In genomic region chr1:204411451-204412245, GRCh38 we compare ENCODE assay signal across 8 cellular contexts. TPM values are rescaled to one million over a fixed set of nuclear protein-coding genes. Genes with fewer than 3 reads are reported as not detected.
A peak's percentile ranks its signal among the peaks of the same experiment; 100 is the strongest.
DNase-seq lines count a peak whose midpoint lies in the region; FAIRE-seq and TF ChIP-seq lines count a peak whose summit lies in the region.

Gene PPP1R15B, minus strand, starts transcription at chr1:204411817. Its CDS starts 406 bp downstream, at chr1:204411411.

- peak; percentile 95 for DNase-seq in GF-D8 (lab: John Stamatoyannopoulos, UW)
- peak; percentile 96 for DNase-seq in HEK293T (ENCODE audit: extremely low spot score)
- peak; percentile 98 for DNase-seq in NAMALWA (ENCODE audit: low spot score)
- peak; percentile 98 for DNase-seq in SK-N-DZ (ENCODE audit: low spot score)
- peak; percentile 97 for DNase-seq in activated naive CD4-positive, alpha-beta T cell treated with anti-CD3 and anti-CD28 coated beads for 36 hours
- peak; percentile 86 to 94 for DNase-seq in frontal cortex (ENCODE audit: low spot score in 2 of 2)
- DNase-seq in substantia nigra (lab: John Stamatoyannopoulos, UW), result peak; percentile 81 to 99 (median 95)

- peak within 1 kb of the TSS; percentile 98 for H3K27ac ChIP-seq in neutrophil
- H3K27ac ChIP-seq in substantia nigra (ENCODE audit: low read depth, low read length, poor library complexity, severe bottlenecking), result peak within 1 kb of the TSS; percentile 96

- H3K36me3 ChIP-seq in neutrophil, result no peaks in the 10 kb centered on the region

- H3K4me3 ChIP-seq in neutrophil (ENCODE audit: low read depth in 1 of 2, low read length in 1 of 2), result peak within 1 kb of the TSS; percentile 89 to 94

- H3K4me3 Mint-ChIP-seq in activated naive CD4-positive, alpha-beta T cell treated with anti-CD3 and anti-CD28 coated beads for 36 hours, result peak within 1 kb of the TSS; percentile 99

- intact Hi-C loops in activated naive CD4-positive, alpha-beta T cell treated with anti-CD3 and anti-CD28 coated beads for 36 hours (cut with micrococcal nuclease), result loop anchor here (1.0 to 10.0 kb wide), 11 partner anchors 29 to 823 kb away; partner anchors contain the start of genes ATP2B4, MDM4, PIK3C2B and RBBP5

- peaks cover 43% of the 10 kb centered on the region for H3K36me3 Mint-ChIP-seq in activated naive CD4-positive, alpha-beta T cell treated with anti-CD3 and anti-CD28 coated beads for 36 hours (ENCODE audit: low read depth)

- peaks cover 8% of the 10 kb centered on the region for H3K4me1 Mint-ChIP-seq in activated naive CD4-positive, alpha-beta T cell treated with anti-CD3 and anti-CD28 coated beads for 36 hours (ENCODE audit: low read depth)

- peak within 1 kb of the TSS; percentile 99 for H3K27ac Mint-ChIP-seq in activated naive CD4-positive, alpha-beta T cell treated with anti-CD3 and anti-CD28 coated beads for 36 hours

- CTCF ChIA-PET in HEK293T (lab: Yijun Ruan, JAX), result no interaction called here
- CTCF ChIA-PET in activated naive CD4-positive, alpha-beta T cell treated with anti-CD3 and anti-CD28 coated beads for 36 hours (lab: Charles Lee), result interaction anchor here (0.6 to 3.3 kb wide), 2 partner anchors 14 to 129 kb away, joined by 3 to 26 read pairs; no protein-coding TSS in a partner anchor

- H3K27me3 ChIP-seq in neutrophil, result no peaks in the 10 kb centered on the region

- H3K9me3 ChIP-seq in neutrophil, result no peaks in the 10 kb centered on the region

- peaks cover 41 to 60% of the 10 kb centered on the region in 2 experiments for H3K4me1 ChIP-seq in neutrophil (ENCODE audit: control insufficient read depth in 1 of 2, insufficient read depth in 1 of 2, low read depth in 1 of 2, low read length in 1 of 2)

- POLR2A ChIA-PET in HEK293T (lab: Yijun Ruan, JAX), result interaction anchor here (0.8 to 1.7 kb wide), 5 partner anchors 19 to 105 kb away, joined by 3 to 5 read pairs (median 3); partner anchors contain the start of gene MDM4

- H3K27me3 Mint-ChIP-seq in activated naive CD4-positive, alpha-beta T cell treated with anti-CD3 and anti-CD28 coated beads for 36 hours (ENCODE audit: low read depth), result no peaks in the 10 kb centered on the region

- H3K9me3 Mint-ChIP-seq in activated naive CD4-positive, alpha-beta T cell treated with anti-CD3 and anti-CD28 coated beads for 36 hours, result no peaks in the 10 kb centered on the region

- FAIRE-seq in frontal cortex (lab: Jason Lieb, UNC), result no peak

- TF ChIP-seq CTCF in neutrophil (IDR thresholded peaks at IDR 0.05), result no peak

TF ChIP-seq in HEK293T, 16 proteins besides CTCF, POLR2A, EP300 and RAD21:
- TF ChIP-seq PKNOX1 (IDR thresholded peaks at IDR 0.05) (peak; percentile 60), ELF4 (IDR thresholded peaks at IDR 0.05) (peak; percentile 86), ARNT (IDR thresholded peaks at IDR 0.05) (no peak), FOXK2 (IDR thresholded peaks at IDR 0.05) (no peak), NFRKB (IDR thresholded peaks at IDR 0.05) (peak; percentile 69), FOXA1 (IDR thresholded peaks at IDR 0.05) (no peak)

RNA-seq across cellular contexts. Expression of gene PPP1R15B, which starts in this region (rescaled TPM):
- polyA plus RNA-seq in SK-N-DZ (2014; cell fraction: cytosol; rRNA removed), result 38.7 and 40.1 TPM in 2 replicates
- 12.8 and 17.6 TPM in 2 replicates for polyA plus RNA-seq in SK-N-DZ (2014; cell fraction: nucleus; rRNA removed)
- total RNA-seq in activated naive CD4-positive, alpha-beta T cell treated with anti-CD3 and anti-CD28 coated beads for 36 hours, result 10 to 100 TPM; 63.7 to 65.6 TPM
- 42.4 TPM for total RNA-seq in frontal cortex

Comparison
In these comparisons a context has a peak if more than half of its experiments do, and no peak if none do; other contexts are left out.
1. Peak in every context shown above with its lines: DNase-seq, H3K4me3 ChIP-seq and H3K27ac ChIP-seq.